In genomic region chr2:62034715-62035114, GRCh38 we compare ENCODE assay signal across 16 cellular contexts.
A peak's percentile ranks its signal among the peaks of the same experiment; 100 is the strongest.
DNase-seq lines count a peak whose midpoint lies in the region; ATAC-seq and TF ChIP-seq lines count a peak whose summit lies in the region.
"Had no signal": no experiment of that assay in that cellular context is flagged by ENCODE, and none has a peak within 500 bp of the region (broad histone marks: within the 10 kb centered on the region; RNA-seq: fewer than 3 reads in every experiment).

No MANE protein-coding gene starts in this region.

- H3K9me2 ChIP-seq in Loucy (replicated peaks; ENCODE audit: low read depth, low read length) (no peaks in the 10 kb centered on the region), OCI-LY1 (ENCODE audit: low read depth, low read length) (no peaks in the 10 kb centered on the region)

- DNase-seq in fibroblast of peridontal ligament (ENCODE audit: extremely low read depth) (peak; percentile 6), type B pancreatic cell (ENCODE audit: extremely low spot score, unreplicated experiment) (no peak), NCI-H446 (lab: John Stamatoyannopoulos, UW) (no peak), NCI-H1694 treated with DMSO at 0.1 percent for 48 hours (lab: John Stamatoyannopoulos, UW) (no peak)
- DNase-seq: BE2C; Caco-2; CD8-positive, alpha-beta T cell; DMS53; GF-D8; HCEC 1CT; HFFc6 had no signal

- H3K9ac ChIP-seq in Loucy (ENCODE audit: low read depth, low read length, poor library complexity, severe bottlenecking) (peak overlapping the region; percentile 4), OCI-LY1 (ENCODE audit: low read length) (no peak overlapping the region)

- peaks cover 10% of the 10 kb centered on the region; the same call in 1 of the 2 replicates for H3K79me2 ChIP-seq in Loucy (ENCODE audit: insufficient read depth, low read length)
- no peaks in the 10 kb centered on the region for H3K79me2 ChIP-seq in OCI-LY1 (ENCODE audit: insufficient read depth, low read length)

- peaks cover 10% of the 10 kb centered on the region for H3F3A ChIP-seq in Loucy (ENCODE audit: low read depth)
- no peaks in the 10 kb centered on the region for H3F3A ChIP-seq in OCI-LY1 (ENCODE audit: insufficient read depth, low read length)

- H3K27me3 Mint-ChIP-seq in type B pancreatic cell, result no peaks in the 10 kb centered on the region

- H3K4me2 ChIP-seq in Loucy (ENCODE audit: low read depth, low read length, poor library complexity, severe bottlenecking) (peak overlapping the region; percentile 1), OCI-LY1 (ENCODE audit: low read length) (no peak overlapping the region)

- H4K20me1 ChIP-seq in Loucy (ENCODE audit: insufficient read depth, low read length, poor library complexity, severe bottlenecking) (no peaks in the 10 kb centered on the region), OCI-LY1 (ENCODE audit: insufficient read depth, low read length) (no peaks in the 10 kb centered on the region)

- ATAC-seq in HG03159 (IDR thresholded peaks at IDR 0.05; ENCODE audit: unreplicated experiment), result no peak
- ATAC-seq: CD8-positive, alpha-beta T cell; HepG2 had no signal

- no peaks in the 10 kb centered on the region for H3K36me3 Mint-ChIP-seq in type B pancreatic cell

- H3K9me3 ChIP-seq in Loucy (ENCODE audit: insufficient read depth, low read depth, low read length), result no peaks in the 10 kb centered on the region
- H3K9me3 ChIP-seq in OCI-LY1 (ENCODE audit: low read length), result no peaks in the 10 kb centered on the region
- H3K9me3 ChIP-seq: BE2C, Caco-2 had no signal

- TF ChIP-seq CTCF in Loucy (conservative IDR thresholded peaks at IDR 0.05; ENCODE audit: low read length) (no peak), OCI-LY1 (IDR thresholded peaks at IDR 0.05; ENCODE audit: low read length) (no peak), type B pancreatic cell (conservative IDR thresholded peaks at IDR 0.05) (no peak)

- peak overlapping the region; percentile 39 for H3K4me3 Mint-ChIP-seq in type B pancreatic cell
- H3K4me3 Mint-ChIP-seq: CD8-positive, alpha-beta T cell; HFFc6 had no signal

- H3K9me3 Mint-ChIP-seq in type B pancreatic cell, result peaks cover 3% of the 10 kb centered on the region
- H3K9me3 Mint-ChIP-seq: CD8-positive, alpha-beta T cell; HFFc6 had no signal

- H2AFZ ChIP-seq in Loucy (ENCODE audit: low read length) (peak overlapping the region; percentile 11; the same call in 1 of the 2 replicates), OCI-LY1 (ENCODE audit: low read length) (no peak overlapping the region)

- H3K4me1 ChIP-seq in Loucy (ENCODE audit: insufficient read depth, low read length, poor library complexity, severe bottlenecking), result peaks cover 51% of the 10 kb centered on the region
- H3K4me1 ChIP-seq in OCI-LY1 (ENCODE audit: insufficient read depth, low read length, severe bottlenecking), result peaks cover 30% of the 10 kb centered on the region
- H3K4me1 ChIP-seq: BE2C had no signal

- no peaks in the 10 kb centered on the region for H3K36me3 ChIP-seq in Loucy (ENCODE audit: insufficient read depth, low read length)
- no peaks in the 10 kb centered on the region for H3K36me3 ChIP-seq in OCI-LY1 (ENCODE audit: insufficient read depth, low read length)
- H3K36me3 ChIP-seq: BE2C had no signal

- H3K4me1 Mint-ChIP-seq in type B pancreatic cell (ENCODE audit: unreplicated experiment), result peaks cover 19% of the 10 kb centered on the region

- H3K27ac ChIP-seq in OCI-LY1 (ENCODE audit: low read depth, low read length, poor library complexity, severe bottlenecking), result peak overlapping the region; percentile 41
- H3K27ac ChIP-seq: C4-2B had no signal

- peak overlapping the region; percentile 72 for H3K27ac Mint-ChIP-seq in type B pancreatic cell
- H3K27ac Mint-ChIP-seq: CD8-positive, alpha-beta T cell; HFFc6 had no signal

- H3K27me3 ChIP-seq in Loucy (ENCODE audit: insufficient read depth, low read length, poor library complexity, severe bottlenecking) (no peaks in the 10 kb centered on the region), OCI-LY1 (ENCODE audit: insufficient read depth, low read length) (no peaks in the 10 kb centered on the region)
- H3K27me3 ChIP-seq: BE2C had no signal

- H3K4me3 ChIP-seq in Loucy (ENCODE audit: low read length, poor library complexity, severe bottlenecking), result no peak overlapping the region
- H3K4me3 ChIP-seq in OCI-LY1 (ENCODE audit: low read depth, low read length, poor library complexity, severe bottlenecking), result no peak overlapping the region
